In genomic region chr14:30445852-30446251, GRCh38 we compare ENCODE assay signal across 28 cellular contexts.
"Had no signal": no experiment of that assay in that cellular context is flagged by ENCODE, and none has a peak within 500 bp of the region (broad histone marks: within the 10 kb centered on the region; RNA-seq: fewer than 3 reads in every experiment).

No MANE protein-coding gene starts in this region.

- H3K4me3 ChIP-seq: breast epithelium, left ventricle myocardium inferior, lung, sigmoid colon, stomach, thyroid gland, upper lobe of left lung, vagina had no signal

- H3K36me3 ChIP-seq: breast epithelium, left ventricle myocardium inferior, sigmoid colon, stomach, thyroid gland, upper lobe of left lung, vagina had no signal

- H3K27ac ChIP-seq: breast epithelium, left ventricle myocardium inferior, sigmoid colon, stomach, thyroid gland, upper lobe of left lung, vagina had no signal

- H3K27me3 ChIP-seq: breast epithelium, sigmoid colon, stomach, thyroid gland, upper lobe of left lung, vagina had no signal

- H3K9me3 ChIP-seq: breast epithelium, left ventricle myocardium inferior, sigmoid colon, stomach, thyroid gland, upper lobe of left lung, vagina had no signal

- H3K9me3 Mint-ChIP-seq: activated CD8-positive, alpha-beta T cell treated with anti-CD3 and anti-CD28 coated beads for 36 hours; activated naive CD4-positive, alpha-beta T cell treated with anti-CD3 and anti-CD28 coated beads, Interleukin-2, amount 50 U/mL, for 24 hours; activated naive CD8-positive, alpha-beta T cell treated with anti-CD3 and anti-CD28 coated beads, Interleukin-2, amount 50 U/mL, for 24 hours; activated T-helper 2 cell treated with anti-CD3 and anti-CD28 coated beads, Interferon-gamma antibody, Interleukin-2, Interleukin-4, amounts not matched to agents 10 μg/mL and 5 μg/mL and 100 μg/mL, durations not matched to agents 14 hours and 24 hours and 36 hours; central memory CD8-positive, alpha-beta T cell; dendritic cell treated with granulocyte-macrophage colony-stimulating factor and Interleukin-4, amounts not matched to agents 40 ng/mL and 50 ng/mL, for 4 days; endodermal cell; natural killer cell; stimulated activated memory B cell treated with anti-CD40 and anti-IgM and Interleukin-4, amounts not matched to agents 10 μg/mL and 1 μg/mL and 100 μg/mL, for 72 hours; WTC11 had no signal

- ATAC-seq: activated CD8-positive, alpha-beta T cell treated with anti-CD3 and anti-CD28 coated beads for 36 hours; activated naive CD8-positive, alpha-beta T cell treated with anti-CD3 and anti-CD28 coated beads, Interleukin-2, amount 50 U/mL, for 24 hours; esophagus mucosa; natural killer cell; stimulated activated memory B cell treated with anti-CD40 and anti-IgM and Interleukin-4, amounts not matched to agents 10 μg/mL and 1 μg/mL and 100 μg/mL, for 72 hours; WTC11 had no signal

- H3K36me3 Mint-ChIP-seq: activated naive CD4-positive, alpha-beta T cell treated with anti-CD3 and anti-CD28 coated beads, Interleukin-2, amount 50 U/mL, for 24 hours; natural killer cell; stimulated activated memory B cell treated with anti-CD40 and anti-IgM and Interleukin-4, amounts not matched to agents 10 μg/mL and 1 μg/mL and 100 μg/mL, for 72 hours; WTC11 had no signal

- H3K4me1 Mint-ChIP-seq: activated naive CD4-positive, alpha-beta T cell treated with anti-CD3 and anti-CD28 coated beads, Interleukin-2, amount 50 U/mL, for 24 hours; activated naive CD8-positive, alpha-beta T cell treated with anti-CD3 and anti-CD28 coated beads, Interleukin-2, amount 50 U/mL, for 24 hours; central memory CD8-positive, alpha-beta T cell; natural killer cell; stimulated activated memory B cell treated with anti-CD40 and anti-IgM and Interleukin-4, amounts not matched to agents 10 μg/mL and 1 μg/mL and 100 μg/mL, for 72 hours had no signal

- H3K4me3 Mint-ChIP-seq: activated CD8-positive, alpha-beta T cell treated with anti-CD3 and anti-CD28 coated beads for 36 hours; activated naive CD4-positive, alpha-beta T cell treated with anti-CD3 and anti-CD28 coated beads, Interleukin-2, amount 50 U/mL, for 24 hours; activated naive CD8-positive, alpha-beta T cell treated with anti-CD3 and anti-CD28 coated beads, Interleukin-2, amount 50 U/mL, for 24 hours; central memory CD8-positive, alpha-beta T cell; dendritic cell treated with granulocyte-macrophage colony-stimulating factor and Interleukin-4, amounts not matched to agents 40 ng/mL and 50 ng/mL, for 4 days; endodermal cell; natural killer cell; stimulated activated memory B cell treated with anti-CD40 and anti-IgM and Interleukin-4, amounts not matched to agents 10 μg/mL and 1 μg/mL and 100 μg/mL, for 72 hours; WTC11 had no signal

- DNase-seq: activated CD4-positive, alpha-beta T cell treated with anti-CD3 and anti-CD28 coated beads, Interleukin-2, amount 50 U/mL, for 1 hour; activated CD8-positive, alpha-beta T cell treated with anti-CD3 and anti-CD28 coated beads for 36 hours; activated naive CD8-positive, alpha-beta T cell treated with anti-CD3 and anti-CD28 coated beads, Interleukin-2, amount 50 U/mL, for 24 hours; activated T-cell treated with anti-CD3 and anti-CD28 coated beads, Interleukin-2, amount 50 U/mL, for 48 hours; endodermal cell; foreskin fibroblast; left ventricle myocardium inferior; mesendoderm; natural killer cell; retina; sigmoid colon; small intestine; stimulated activated CD4-positive, alpha-beta T cell treated with anti-CD3 and anti-CD28 coated beads, Interleukin-4, amount 100 ng/mL, for 4 hours; stimulated activated CD8-positive, alpha-beta memory T cell treated with anti-CD3 and anti-CD28 coated beads, Interleukin-4, amount 100 ng/mL, for 48 hours; stomach; T1000; thyroid gland had no signal

- H3K27me3 Mint-ChIP-seq: activated naive CD8-positive, alpha-beta T cell treated with anti-CD3 and anti-CD28 coated beads, Interleukin-2, amount 50 U/mL, for 24 hours had no signal

- H3K27ac Mint-ChIP-seq: activated CD8-positive, alpha-beta T cell treated with anti-CD3 and anti-CD28 coated beads for 36 hours; activated naive CD4-positive, alpha-beta T cell treated with anti-CD3 and anti-CD28 coated beads, Interleukin-2, amount 50 U/mL, for 24 hours; activated naive CD8-positive, alpha-beta T cell treated with anti-CD3 and anti-CD28 coated beads, Interleukin-2, amount 50 U/mL, for 24 hours; activated T-helper 2 cell treated with anti-CD3 and anti-CD28 coated beads, Interferon-gamma antibody, Interleukin-2, Interleukin-4, amounts not matched to agents 10 μg/mL and 5 μg/mL and 100 μg/mL, durations not matched to agents 14 hours and 24 hours and 36 hours; dendritic cell treated with granulocyte-macrophage colony-stimulating factor and Interleukin-4, amounts not matched to agents 40 ng/mL and 50 ng/mL, for 4 days; endodermal cell; natural killer cell; stimulated activated memory B cell treated with anti-CD40 and anti-IgM and Interleukin-4, amounts not matched to agents 10 μg/mL and 1 μg/mL and 100 μg/mL, for 72 hours; WTC11 had no signal
